10 cellular contexts compared by ENCODE assay signal in genomic region chr14:70934084-70934483, GRCh38. TPM values are rescaled to one million over a fixed set of nuclear protein-coding genes. Genes with fewer than 3 reads are reported as not detected.
DNase-seq lines count a peak whose midpoint lies in the region; ATAC-seq and TF ChIP-seq lines count a peak whose summit lies in the region.
"Had no signal": no experiment of that assay in that cellular context is flagged by ENCODE, and none has a peak within 500 bp of the region (broad histone marks: within the 10 kb centered on the region; RNA-seq: fewer than 3 reads in every experiment).

No MANE protein-coding gene starts in this region.

- no peak overlapping the region for H2AFZ ChIP-seq in smooth muscle cell (ENCODE audit: low read depth)
- no peak overlapping the region for H2AFZ ChIP-seq in PC-3 (ENCODE audit: low read length)

- H3K79me2 ChIP-seq in smooth muscle cell (ENCODE audit: low read depth) (peaks cover 98% of the 10 kb centered on the region), PC-3 (ENCODE audit: low read length) (peaks cover 18% of the 10 kb centered on the region)

- H3K9me3 ChIP-seq in smooth muscle cell (replicated peaks; ENCODE audit: low read depth) (no peaks in the 10 kb centered on the region), PC-3 (ENCODE audit: low read length) (no peaks in the 10 kb centered on the region)

- H3K4me1 ChIP-seq in smooth muscle cell (ENCODE audit: low read depth) (peaks cover 9% of the 10 kb centered on the region), PC-3 (ENCODE audit: insufficient read depth, low read length) (no peaks in the 10 kb centered on the region)

- no peaks in the 10 kb centered on the region for H3K27me3 Mint-ChIP-seq in T-helper 1 cell treated with Interleukin-12 subunit alpha and Interleukin-12 subunit beta and Interleukin-4 antibody, amounts not matched to agents 30 μg/mL and 1 μg/mL, for 36 hours (ENCODE audit: low read depth)
- H3K27me3 Mint-ChIP-seq in activated CD8-positive, alpha-beta T cell treated with anti-CD3 and anti-CD28 coated beads, Interleukin-2, amount 10 ng/mL, durations not matched to agents 7 days and 5 days (ENCODE audit: low read depth) = no peaks in the 10 kb centered on the region

- H3K9ac ChIP-seq in smooth muscle cell (ENCODE audit: low read depth) (no peak overlapping the region), PC-3 (ENCODE audit: low read length) (no peak overlapping the region)

- no peaks in the 10 kb centered on the region for H3K9me2 ChIP-seq in PC-3 (replicated peaks; ENCODE audit: low read length)

- H3K4me2 ChIP-seq in smooth muscle cell (no peak overlapping the region), PC-3 (ENCODE audit: low read length) (no peak overlapping the region)

- 90% methylated on average over 5 of the region's 5 CpGs for WGBS in smooth muscle cell (ENCODE audit: low lambda C conversion rate)

- H3K27me3 ChIP-seq in smooth muscle cell (ENCODE audit: low read depth) = no peaks in the 10 kb centered on the region
- no peaks in the 10 kb centered on the region for H3K27me3 ChIP-seq in PC-3 (ENCODE audit: low read length)

- no TSS peak for BruUV-seq in PC-3 (replicated peaks; lab: Mats Ljungman, UMichigan)

- H3K36me3 ChIP-seq in smooth muscle cell (ENCODE audit: low read depth) (no peaks in the 10 kb centered on the region), PC-3 (ENCODE audit: low read depth, low read length) (no peaks in the 10 kb centered on the region)

- H3K4me3 Mint-ChIP-seq in T-helper 1 cell treated with Interleukin-12 subunit alpha and Interleukin-12 subunit beta and Interleukin-4 antibody, amounts not matched to agents 30 μg/mL and 1 μg/mL, for 36 hours = peak overlapping the region; percentile 7
- no peak overlapping the region for H3K4me3 Mint-ChIP-seq in activated CD8-positive, alpha-beta T cell treated with anti-CD3 and anti-CD28 coated beads, Interleukin-2, amount 10 ng/mL, durations not matched to agents 7 days and 5 days

- peaks cover 18% of the 10 kb centered on the region for H3K36me3 Mint-ChIP-seq in T-helper 1 cell treated with Interleukin-12 subunit alpha and Interleukin-12 subunit beta and Interleukin-4 antibody, amounts not matched to agents 30 μg/mL and 1 μg/mL, for 36 hours (ENCODE audit: low read depth)
- peaks cover 42% of the 10 kb centered on the region for H3K36me3 Mint-ChIP-seq in activated CD8-positive, alpha-beta T cell treated with anti-CD3 and anti-CD28 coated beads, Interleukin-2, amount 10 ng/mL, durations not matched to agents 7 days and 5 days (ENCODE audit: low read depth)

- CTCF ChIA-PET in activated CD8-positive, alpha-beta T cell treated with anti-CD3 and anti-CD28 coated beads, Interleukin-2, amount 10 ng/mL, durations not matched to agents 7 days and 5 days (lab: Charles Lee) = interaction anchor here (0.9 to 4.0 kb wide), 8 partner anchors 8 to 117 kb away, joined by 3 to 26 read pairs (median 8); partner anchors contain the start of gene PCNX1
- CTCF ChIA-PET in PC-3 (lab: Charles Lee) = no interaction called here

- DNase-seq in T-helper 1 cell (no peak), left cardiac atrium (no peak), smooth muscle cell (lab: John Stamatoyannopoulos, UW; ENCODE audit: unreplicated experiment) (no peak), OCI-M1 (lab: John Stamatoyannopoulos, UW) (no peak), NCI-H345 treated with DMSO at 0.1 percent for 48 hours (lab: John Stamatoyannopoulos, UW; ENCODE audit: unreplicated experiment) (no peak), PC-3 (no peak)
- DNase-seq in activated CD8-positive, alpha-beta T cell treated with anti-CD3 and anti-CD28 coated beads, Interleukin-2, amount 10 ng/mL, durations not matched to agents 7 days and 5 days = no peak
- DNase-seq: GDM1, NCI-H1694 had no signal

- H3K4me3 ChIP-seq in smooth muscle cell (no peak overlapping the region), PC-3 (ENCODE audit: low read length) (no peak overlapping the region)

- TF ChIP-seq CTCF in smooth muscle cell (IDR thresholded peaks at IDR 0.05; ENCODE audit: borderline replicate concordance, insufficient read depth, poor library complexity, severe bottlenecking) (no peak), PC-3 (conservative IDR thresholded peaks at IDR 0.05; ENCODE audit: low read depth, low read length) (no peak)

- H4K20me1 ChIP-seq in smooth muscle cell (ENCODE audit: low read depth) (peaks cover 95% of the 10 kb centered on the region), PC-3 (ENCODE audit: low read length) (peaks cover 5% of the 10 kb centered on the region; the same call in 1 of the 2 replicates)

- H3K27ac ChIP-seq in smooth muscle cell (ENCODE audit: low read depth) = peak overlapping the region; percentile 54
- no peak overlapping the region for H3K27ac ChIP-seq in PC-3 (ENCODE audit: low read length)

- intact Hi-C loops in left cardiac atrium (cut with DNase I) = no loop called here
- intact Hi-C loops in PC-3 (cut with micrococcal nuclease) = no loop called here

- peaks cover 11% of the 10 kb centered on the region for H3K9me3 Mint-ChIP-seq in T-helper 1 cell treated with Interleukin-12 subunit alpha and Interleukin-12 subunit beta and Interleukin-4 antibody, amounts not matched to agents 30 μg/mL and 1 μg/mL, for 36 hours
- no peaks in the 10 kb centered on the region for H3K9me3 Mint-ChIP-seq in activated CD8-positive, alpha-beta T cell treated with anti-CD3 and anti-CD28 coated beads, Interleukin-2, amount 10 ng/mL, durations not matched to agents 7 days and 5 days (ENCODE audit: insufficient read depth)

- peaks cover 4% of the 10 kb centered on the region for H3F3A ChIP-seq in smooth muscle cell (ENCODE audit: low read depth)
- H3F3A ChIP-seq in PC-3 (ENCODE audit: low read length, unreplicated experiment) = no peaks in the 10 kb centered on the region

- ATAC-seq in activated CD8-positive, alpha-beta T cell treated with anti-CD3 and anti-CD28 coated beads, Interleukin-2, amount 10 ng/mL, durations not matched to agents 7 days and 5 days = no peak
- peak; percentile 50 to 77 for ATAC-seq in left cardiac atrium
- no peak for ATAC-seq in PC-3

- H3K27ac Mint-ChIP-seq in T-helper 1 cell treated with Interleukin-12 subunit alpha and Interleukin-12 subunit beta and Interleukin-4 antibody, amounts not matched to agents 30 μg/mL and 1 μg/mL, for 36 hours = peak overlapping the region; percentile 79
- peak overlapping the region; percentile 60 for H3K27ac Mint-ChIP-seq in activated CD8-positive, alpha-beta T cell treated with anti-CD3 and anti-CD28 coated beads, Interleukin-2, amount 10 ng/mL, durations not matched to agents 7 days and 5 days

- H3K4me1 Mint-ChIP-seq in T-helper 1 cell treated with Interleukin-12 subunit alpha and Interleukin-12 subunit beta and Interleukin-4 antibody, amounts not matched to agents 30 μg/mL and 1 μg/mL, for 36 hours (ENCODE audit: low read depth) = peaks cover 47% of the 10 kb centered on the region
- peaks cover 49% of the 10 kb centered on the region for H3K4me1 Mint-ChIP-seq in activated CD8-positive, alpha-beta T cell treated with anti-CD3 and anti-CD28 coated beads, Interleukin-2, amount 10 ng/mL, durations not matched to agents 7 days and 5 days (ENCODE audit: low read depth)

- POLR2A ChIA-PET in activated CD8-positive, alpha-beta T cell treated with anti-CD3 and anti-CD28 coated beads, Interleukin-2, amount 10 ng/mL, durations not matched to agents 7 days and 5 days (lab: Charles Lee) = interaction anchor here (1.3 to 1.9 kb wide), 3 partner anchors 24 to 62 kb away, joined by 3 to 4 read pairs (median 3); partner anchors contain the start of gene PCNX1
- POLR2A ChIA-PET in PC-3 (lab: Charles Lee; ENCODE audit: unreplicated experiment) = interaction anchor here (0.6 kb wide), 1 partner anchor 125 kb away, joined by 4 read pairs; the partner anchor contains the start of gene MAP3K9

RNA-seq across cellular contexts. Expression of gene PCNX1, which starts 26.8 kb away (rescaled TPM):
- total RNA-seq in activated CD8-positive, alpha-beta T cell treated with anti-CD3 and anti-CD28 coated beads, Interleukin-2, amount 10 ng/mL, durations not matched to agents 7 days and 5 days = 10 to 100 TPM; 67.8 to 68.9 TPM
- 10 to 100 TPM; 31.0 to 44.1 TPM for total RNA-seq in left cardiac atrium
- 68.2 and 80.3 TPM in 2 replicates for total RNA-seq in smooth muscle cell
- 12.2 and 18.6 TPM in 2 replicates for polyA plus RNA-seq in smooth muscle cell
- 21.5 and 23.3 TPM in 2 replicates for total RNA-seq in PC-3 (2014; rRNA removed)

Comparison
In these comparisons a context has a peak if more than half of its experiments do, and no peak if none do; other contexts are left out.
1. ATAC-seq: peak in left cardiac atrium (2 of 2); none in activated CD8-positive, alpha-beta T cell treated with anti-CD3 and anti-CD28 coated beads, Interleukin-2, amount 10 ng/mL, durations not matched to agents 7 days and 5 days (single experiment) and PC-3 (single experiment).